ENCODE assay signal across 1 cellular context in the genomic region with DNA sequence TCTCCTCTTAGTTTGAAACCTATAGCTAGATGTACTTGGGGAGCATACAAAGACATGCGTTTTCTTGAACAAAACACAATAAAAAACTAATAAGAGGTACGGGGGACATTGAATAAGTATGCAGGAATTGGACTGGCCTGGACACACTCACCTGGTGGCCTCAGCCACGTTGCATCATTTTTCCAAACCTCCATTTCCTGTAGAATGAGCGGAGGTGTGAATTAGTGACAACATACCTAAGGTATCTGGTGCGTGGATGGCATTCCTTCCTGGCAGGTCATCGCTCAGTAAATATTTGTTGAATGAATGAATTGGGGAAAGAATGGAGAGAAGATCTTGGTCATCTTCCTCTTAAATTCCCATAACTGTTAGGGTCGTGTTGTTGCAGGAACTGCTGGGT.
TF ChIP-seq lines count a peak whose summit lies in the region.

No MANE protein-coding gene starts in this region.

TF ChIP-seq in H1, 55 proteins besides CTCF, POLR2A, EP300 and RAD21 (continued from another document):
- TF ChIP-seq CEBPB (IDR thresholded peaks at IDR 0.05; ENCODE audit: low read depth, low read length), result peak; percentile 26; the same call in 1 of the 2 replicates
